In the genomic region with DNA sequence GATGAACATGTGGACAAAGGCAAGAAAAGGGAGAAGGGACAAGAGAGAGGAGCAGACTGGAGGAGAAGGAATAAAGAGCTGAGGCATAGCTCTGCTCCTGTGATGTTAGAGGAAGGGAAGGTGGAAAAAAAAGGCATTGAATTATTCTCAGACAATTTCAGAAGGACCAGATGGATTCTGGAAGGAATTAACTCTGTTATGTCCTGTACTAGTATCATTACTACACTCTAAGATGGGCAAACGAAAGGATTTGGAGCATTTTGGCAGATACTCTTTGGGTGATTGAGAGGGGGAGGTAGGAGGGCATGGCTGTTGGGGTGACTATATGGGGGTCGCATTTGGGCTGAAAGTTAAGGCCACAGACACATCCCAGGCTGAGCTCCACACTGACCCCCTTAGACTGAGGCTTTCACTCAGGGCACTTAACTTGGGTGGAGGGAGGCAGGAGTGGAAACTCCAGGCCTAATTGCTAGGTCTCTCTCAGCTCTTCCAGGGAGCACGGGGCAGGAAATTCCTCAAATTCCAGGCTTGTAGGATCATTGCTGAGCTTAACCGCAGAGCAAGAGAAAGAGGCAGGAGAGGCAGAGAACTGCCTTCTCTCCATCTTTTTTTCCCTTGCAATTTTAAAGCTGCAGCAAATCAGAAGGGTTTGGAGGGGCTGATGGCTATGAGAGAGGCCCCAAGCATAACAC, we compare ENCODE assay signal across 10 cellular contexts. TPM values are rescaled to one million over a fixed set of nuclear protein-coding genes. Genes with fewer than 3 reads are reported as not detected.
DNase-seq lines count a peak whose midpoint lies in the region; ATAC-seq and TF ChIP-seq lines count a peak whose summit lies in the region.
"Had no signal": no experiment of that assay in that cellular context is flagged by ENCODE, and none has a peak within 500 bp of the region (broad histone marks: within the 10 kb centered on the region; RNA-seq: fewer than 3 reads in every experiment).

No MANE protein-coding gene starts in this region.

- no peaks in the 10 kb centered on the region for H3K36me3 Mint-ChIP-seq in endodermal cell (ENCODE audit: low read depth)

- H3K27me3 ChIP-seq in endodermal cell (ENCODE audit: control insufficient read depth, insufficient read depth, low read length, poor library complexity, severe bottlenecking), result no peaks in the 10 kb centered on the region
- H3K27me3 ChIP-seq in uterus, result no peaks in the 10 kb centered on the region

- no peaks in the 10 kb centered on the region for H3K9me3 Mint-ChIP-seq in endodermal cell

- peaks cover 18% of the 10 kb centered on the region for H3K4me1 ChIP-seq in endodermal cell (ENCODE audit: control insufficient read depth, insufficient read depth, low read length)
- peaks cover 11 to 18% of the 10 kb centered on the region in 2 donors for H3K4me1 ChIP-seq in uterus

- intact Hi-C loops in uterus (cut with DNase I; ENCODE audit: low total_unique reads), result no loop called here

- DNase-seq in DMS 273 (lab: John Stamatoyannopoulos, UW; ENCODE audit: unreplicated experiment) (peak; percentile 22), DMS 273 treated with DMSO at 0.1 percent for 48 hours (lab: John Stamatoyannopoulos, UW) (no peak), endodermal cell (peak; percentile 90), lung microvascular endothelial cell (ENCODE audit: low read depth in 2 of 2) (peak; percentile 76 to 92), uterus (peak; percentile 70 to 84), NCI-H1436 (lab: John Stamatoyannopoulos, UW) (no peak)

- H3K27ac Mint-ChIP-seq in endodermal cell, result peak overlapping the region; percentile 96

- H3K9ac ChIP-seq in endodermal cell (ENCODE audit: extremely low read depth, low read length, poor library complexity, severe bottlenecking), result peak overlapping the region; percentile 46

- TF ChIP-seq POLR2A in uterus (IDR thresholded peaks at IDR 0.05), result peak; percentile 35 to 47

- ATAC-seq in HG03571 (IDR thresholded peaks at IDR 0.05; ENCODE audit: unreplicated experiment) (no peak), HG02571 (IDR thresholded peaks at IDR 0.05; ENCODE audit: unreplicated experiment) (no peak)

- peaks cover 64% of the 10 kb centered on the region for H3K4me1 Mint-ChIP-seq in endodermal cell

- peak overlapping the region; percentile 96 for H3K27ac ChIP-seq in endodermal cell (ENCODE audit: low read depth, low read length)
- peak overlapping the region; percentile 93 to 99 for H3K27ac ChIP-seq in uterus
- H3K27ac ChIP-seq: 22Rv1, HL-60 had no signal

- H3K9me3 ChIP-seq in endodermal cell (ENCODE audit: control insufficient read depth, low read length) (no peaks in the 10 kb centered on the region), uterus (no peaks in the 10 kb centered on the region)

- peak overlapping the region; percentile 30 for H3K4me3 Mint-ChIP-seq in endodermal cell

- H3K4me3 ChIP-seq in endodermal cell (ENCODE audit: low read length) (no peak overlapping the region), uterus (no peak overlapping the region)

- no peak for TF ChIP-seq CTCF in endodermal cell (conservative IDR thresholded peaks at IDR 0.05)
- no peak for TF ChIP-seq CTCF in uterus (IDR thresholded peaks at IDR 0.05)

- no peaks in the 10 kb centered on the region for H3K27me3 Mint-ChIP-seq in endodermal cell (ENCODE audit: insufficient read depth)

- WGBS in endodermal cell (ENCODE audit: insufficient coverage in 1 of 2, insufficient read length in 1 of 2), 2 experiments, result 0 to 13% methylated on average over 2 to 4 of the region's 4 CpGs

- H3K36me3 ChIP-seq in endodermal cell (ENCODE audit: control insufficient read depth, insufficient read depth, low read length), result no peaks in the 10 kb centered on the region
- no peaks in the 10 kb centered on the region for H3K36me3 ChIP-seq in uterus

RNA-seq across cellular contexts. Expression of a gene that starts 25.9 kb away (rescaled TPM):
- total RNA-seq in endodermal cell (10 to 100 TPM; 22.8 to 26.5 TPM), lung microvascular endothelial cell (14.9 and 16.8 TPM in 2 replicates), uterus (100 to 1,000 TPM in 1 of 4 donors, 10 to 100 TPM in 3; 34.1 to 102 (median 57.4) TPM)
- 44.2 TPM for polyA plus RNA-seq in endodermal cell (2013, experiment 1 of 2)
- 47.7 TPM for polyA plus RNA-seq in endodermal cell (2013, experiment 2 of 2)

Comparison
In these comparisons a context has a peak if more than half of its experiments do, and no peak if none do; other contexts are left out.
1. DNase-seq: peak in DMS 273 (single experiment), endodermal cell (single experiment), lung microvascular endothelial cell (2 of 2) and uterus (2 of 2); none in DMS 273 treated with DMSO at 0.1 percent for 48 hours (single experiment) and NCI-H1436 (single experiment).